Comparison of ENCODE assay signal across 9 cellular contexts in genomic region chr15:31346367-31347066, GRCh38. TPM values are rescaled to one million over a fixed set of nuclear protein-coding genes. Genes with fewer than 3 reads are reported as not detected.
DNase-seq lines count a peak whose midpoint lies in the region; ATAC-seq lines count a peak whose summit lies in the region.
"Had no signal": no experiment of that assay in that cellular context is flagged by ENCODE, and none has a peak within 500 bp of the region (broad histone marks: within the 10 kb centered on the region; RNA-seq: fewer than 3 reads in every experiment).

No MANE protein-coding gene starts in this region.

- peaks cover 57% of the 10 kb centered on the region for H3K36me3 Mint-ChIP-seq in activated CD4-positive, alpha-beta T cell treated with anti-CD3 and anti-CD28 coated beads, Interleukin-2, amount 10 ng/mL, durations not matched to agents 7 days and 5 days (ENCODE audit: low read depth)
- H3K36me3 Mint-ChIP-seq in activated naive CD8-positive, alpha-beta T cell treated with anti-CD3 and anti-CD28 coated beads, Interleukin-2, amount 10 ng/mL, durations not matched to agents 7 days and 5 days, result peaks cover 25% of the 10 kb centered on the region

- H3K4me3 Mint-ChIP-seq in activated CD4-positive, alpha-beta T cell treated with anti-CD3 and anti-CD28 coated beads, Interleukin-2, amount 10 ng/mL, durations not matched to agents 7 days and 5 days, result peak overlapping the region; percentile 81
- peak overlapping the region; percentile 95 for H3K4me3 Mint-ChIP-seq in activated naive CD8-positive, alpha-beta T cell treated with anti-CD3 and anti-CD28 coated beads, Interleukin-2, amount 10 ng/mL, durations not matched to agents 7 days and 5 days
- H3K4me3 Mint-ChIP-seq in stimulated activated naive CD8-positive, alpha-beta T cell treated with anti-CD3 and anti-CD28 coated beads, Interleukin-15, amount 100 ng/mL, for 72 hours, result peak overlapping the region; percentile 95 to 96

- peaks cover 100% of the 10 kb centered on the region for H3K4me1 Mint-ChIP-seq in activated CD4-positive, alpha-beta T cell treated with anti-CD3 and anti-CD28 coated beads, Interleukin-2, amount 10 ng/mL, durations not matched to agents 7 days and 5 days
- H3K4me1 Mint-ChIP-seq in activated naive CD8-positive, alpha-beta T cell treated with anti-CD3 and anti-CD28 coated beads, Interleukin-2, amount 10 ng/mL, durations not matched to agents 7 days and 5 days, result peaks cover 85% of the 10 kb centered on the region
- peaks cover 99% of the 10 kb centered on the region for H3K4me1 Mint-ChIP-seq in stimulated activated naive CD8-positive, alpha-beta T cell treated with anti-CD3 and anti-CD28 coated beads, Interleukin-15, amount 100 ng/mL, for 72 hours

- no peaks in the 10 kb centered on the region for H3K9me3 Mint-ChIP-seq in activated CD4-positive, alpha-beta T cell treated with anti-CD3 and anti-CD28 coated beads, Interleukin-2, amount 10 ng/mL, durations not matched to agents 7 days and 5 days
- H3K9me3 Mint-ChIP-seq in activated naive CD8-positive, alpha-beta T cell treated with anti-CD3 and anti-CD28 coated beads, Interleukin-2, amount 10 ng/mL, durations not matched to agents 7 days and 5 days, result no peaks in the 10 kb centered on the region
- H3K9me3 Mint-ChIP-seq in stimulated activated naive CD8-positive, alpha-beta T cell treated with anti-CD3 and anti-CD28 coated beads, Interleukin-15, amount 100 ng/mL, for 72 hours, result no peaks in the 10 kb centered on the region

- no peak for DNase-seq in activated CD4-positive, alpha-beta T cell treated with anti-CD3 and anti-CD28 coated beads, Interleukin-2, amount 10 ng/mL, durations not matched to agents 7 days and 5 days
- DNase-seq in activated CD4-positive, alpha-beta T cell treated with anti-CD3 and anti-CD28 coated beads, Interleukin-2, amount 50 U/mL, for 1 hour, result no peak
- DNase-seq in activated naive CD8-positive, alpha-beta T cell treated with anti-CD3 and anti-CD28 coated beads, Interleukin-2, amount 10 ng/mL, durations not matched to agents 7 days and 5 days, result no peak
- peak; percentile 62 to 69 for DNase-seq in stimulated activated naive CD8-positive, alpha-beta T cell treated with anti-CD3 and anti-CD28 coated beads, Interleukin-15, amount 100 ng/mL, for 72 hours
- DNase-seq in DMS153 (lab: John Stamatoyannopoulos, UW) (no peak), T1000 (lab: John Stamatoyannopoulos, UW) (no peak), SIG-M5 treated with dmso at 0.1 percent for 504 hours (lab: John Stamatoyannopoulos, UW; ENCODE audit: unreplicated experiment) (no peak)

- CTCF ChIA-PET in activated CD4-positive, alpha-beta T cell treated with anti-CD3 and anti-CD28 coated beads, Interleukin-2, amount 10 ng/mL, durations not matched to agents 7 days and 5 days (lab: Charles Lee), result interaction anchor here (0.7 to 5.1 kb wide), 14 partner anchors 8 to 160 kb away, joined by 3 to 39 read pairs (median 3); no protein-coding TSS in a partner anchor

- H3K27me3 Mint-ChIP-seq in activated CD4-positive, alpha-beta T cell treated with anti-CD3 and anti-CD28 coated beads, Interleukin-2, amount 10 ng/mL, durations not matched to agents 7 days and 5 days, result no peaks in the 10 kb centered on the region
- H3K27me3 Mint-ChIP-seq in activated naive CD8-positive, alpha-beta T cell treated with anti-CD3 and anti-CD28 coated beads, Interleukin-2, amount 10 ng/mL, durations not matched to agents 7 days and 5 days, result no peaks in the 10 kb centered on the region
- no peaks in the 10 kb centered on the region for H3K27me3 Mint-ChIP-seq in stimulated activated naive CD8-positive, alpha-beta T cell treated with anti-CD3 and anti-CD28 coated beads, Interleukin-15, amount 100 ng/mL, for 72 hours

- ATAC-seq in HG02938 (IDR thresholded peaks at IDR 0.05; ENCODE audit: unreplicated experiment), result peak; percentile 47
- ATAC-seq in activated naive CD8-positive, alpha-beta T cell treated with anti-CD3 and anti-CD28 coated beads, Interleukin-2, amount 10 ng/mL, durations not matched to agents 7 days and 5 days (ENCODE audit: low read depth), result peak; percentile 6
- peak; percentile 36 for ATAC-seq in stimulated activated naive CD8-positive, alpha-beta T cell treated with anti-CD3 and anti-CD28 coated beads, Interleukin-15, amount 100 ng/mL, for 72 hours
- ATAC-seq: Panc1 had no signal

- peak overlapping the region; percentile 95 for H3K27ac Mint-ChIP-seq in activated CD4-positive, alpha-beta T cell treated with anti-CD3 and anti-CD28 coated beads, Interleukin-2, amount 10 ng/mL, durations not matched to agents 7 days and 5 days
- peak overlapping the region; percentile 100 for H3K27ac Mint-ChIP-seq in activated naive CD8-positive, alpha-beta T cell treated with anti-CD3 and anti-CD28 coated beads, Interleukin-2, amount 10 ng/mL, durations not matched to agents 7 days and 5 days
- peak overlapping the region; percentile 93 to 95 for H3K27ac Mint-ChIP-seq in stimulated activated naive CD8-positive, alpha-beta T cell treated with anti-CD3 and anti-CD28 coated beads, Interleukin-15, amount 100 ng/mL, for 72 hours

- POLR2A ChIA-PET in activated CD4-positive, alpha-beta T cell treated with anti-CD3 and anti-CD28 coated beads, Interleukin-2, amount 10 ng/mL, durations not matched to agents 7 days and 5 days (lab: Charles Lee), result interaction anchor here (1.4 to 1.5 kb wide), 2 partner anchors 11 to 19 kb away, joined by 3 to 5 read pairs; no protein-coding TSS in a partner anchor
- POLR2A ChIA-PET in activated naive CD8-positive, alpha-beta T cell treated with anti-CD3 and anti-CD28 coated beads, Interleukin-2, amount 10 ng/mL, durations not matched to agents 7 days and 5 days (lab: Charles Lee), result interaction anchor here (0.8 to 18.1 kb wide), 14 partner anchors 11 to 142 kb away, joined by 3 to 390 read pairs (median 8); partner anchors contain the start of gene KLF13

RNA-seq across cellular contexts. Expression of gene KLF13, which starts 19.9 kb away (rescaled TPM):
- 100 to 1,000 TPM; 235 to 264 TPM for total RNA-seq in activated CD4-positive, alpha-beta T cell treated with anti-CD3 and anti-CD28 coated beads, Interleukin-2, amount 10 ng/mL, durations not matched to agents 7 days and 5 days
- total RNA-seq in activated naive CD8-positive, alpha-beta T cell treated with anti-CD3 and anti-CD28 coated beads, Interleukin-2, amount 10 ng/mL, durations not matched to agents 7 days and 5 days, result 100 to 1,000 TPM; 230 to 252 TPM

Comparison
In these comparisons a context has a peak if more than half of its experiments do, and no peak if none do; other contexts are left out.
1. DNase-seq: peak in stimulated activated naive CD8-positive, alpha-beta T cell treated with anti-CD3 and anti-CD28 coated beads, Interleukin-15, amount 100 ng/mL, for 72 hours (2 of 2); none in activated CD4-positive, alpha-beta T cell treated with anti-CD3 and anti-CD28 coated beads, Interleukin-2, amount 10 ng/mL, durations not matched to agents 7 days and 5 days (single experiment), activated CD4-positive, alpha-beta T cell treated with anti-CD3 and anti-CD28 coated beads, Interleukin-2, amount 50 U/mL, for 1 hour (single experiment), activated naive CD8-positive, alpha-beta T cell treated with anti-CD3 and anti-CD28 coated beads, Interleukin-2, amount 10 ng/mL, durations not matched to agents 7 days and 5 days (single experiment), DMS153 (single experiment), T1000 (single experiment) and SIG-M5 treated with dmso at 0.1 percent for 504 hours (single experiment).
2. Peak in every context shown above with its lines, with median percentiles within 50 percentile points of each other: H3K27ac Mint-ChIP-seq, H3K4me3 Mint-ChIP-seq and ATAC-seq.